10 cellular contexts compared by ENCODE assay signal in the genomic region with DNA sequence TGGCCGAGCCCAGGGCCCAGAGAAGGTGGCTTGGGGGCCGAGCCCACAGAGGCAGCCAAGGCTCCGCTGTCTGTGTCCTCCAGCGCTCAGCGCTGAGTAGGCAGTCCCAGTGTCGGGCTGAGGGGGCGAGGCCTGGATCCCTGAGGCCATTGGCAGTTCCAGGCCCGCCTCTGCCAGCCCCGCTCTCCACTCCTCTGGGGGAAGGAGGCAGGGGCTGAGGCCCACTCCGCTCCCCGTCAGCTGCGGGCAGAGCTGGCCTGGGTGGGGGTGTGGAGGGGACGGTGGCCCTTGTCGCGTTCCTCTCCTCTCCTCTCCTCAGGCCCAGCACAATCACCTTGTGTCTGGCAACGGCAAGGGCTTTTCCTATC.
A peak's percentile ranks its signal among the peaks of the same experiment; 100 is the strongest.
DNase-seq lines count a peak whose midpoint lies in the region; ATAC-seq and TF ChIP-seq lines count a peak whose summit lies in the region.
"Had no signal": no experiment of that assay in that cellular context is flagged by ENCODE, and none has a peak within 500 bp of the region (broad histone marks: within the 10 kb centered on the region; RNA-seq: fewer than 3 reads in every experiment).

No MANE protein-coding gene starts in this region.

- H3K27ac ChIP-seq in right lobe of liver (peak overlapping the region; percentile 17 to 90 (median 71)), substantia nigra (ENCODE audit: low read depth, low read length, poor library complexity, severe bottlenecking) (peak overlapping the region; percentile 38)

- ATAC-seq in right lobe of liver, result peak; percentile 61 to 78 (median 76)
- ATAC-seq in HG02678 (IDR thresholded peaks at IDR 0.05; ENCODE audit: unreplicated experiment), result no peak

- no peaks in the 10 kb centered on the region for H3K27me3 ChIP-seq in right lobe of liver

- peaks cover 0 to 50% (median 26%) of the 10 kb centered on the region in 4 donors for H3K4me1 ChIP-seq in right lobe of liver

- DNase-seq in NCI-H1694 (lab: John Stamatoyannopoulos, UW) (peak; percentile 36), dedifferentiated amniotic fluid mesenchymal stem cell (ENCODE audit: extremely low spot score) (peak; percentile 15), right lobe of liver (peak; percentile 70 to 89 (median 86)), substantia nigra (lab: John Stamatoyannopoulos, UW) (peak in 40 of 49 donors; percentile 4 to 73 (median 36)), NCI-H69 (lab: John Stamatoyannopoulos, UW) (no peak), occipital lobe (lab: John Stamatoyannopoulos, UW) (no peak)
- DNase-seq in activated CD4-positive, alpha-beta T cell treated with anti-CD3 and anti-CD28 coated beads, Interleukin-2, amount 50 U/mL, for 48 hours, result no peak
- DNase-seq: activated B cell treated with CpG ODN at 0.5 μM for 24 hours, EL had no signal

- no peak for TF ChIP-seq CTCF in right lobe of liver (IDR thresholded peaks at IDR 0.05)

- intact Hi-C loops in right lobe of liver (cut with DNase I), result no loop called here

- WGBS in right lobe of liver (ENCODE audit: insufficient coverage, low coverage, low lambda C conversion rate, missing lambda C conversion rate), result 41% methylated on average over 11 of the region's 16 CpGs

- peak overlapping the region in 1 of 3 donors; percentile 14 for H3K4me3 ChIP-seq in right lobe of liver

- TF ChIP-seq POLR2A in right lobe of liver (IDR thresholded peaks at IDR 0.05), result peak; percentile 28

- no peaks in the 10 kb centered on the region for H3K9me3 ChIP-seq in right lobe of liver

- H3K36me3 ChIP-seq in right lobe of liver, result no peaks in the 10 kb centered on the region

Comparison
In these comparisons a context has a peak if more than half of its experiments do, and no peak if none do; other contexts are left out.
1. DNase-seq: peak in NCI-H1694 (single experiment), dedifferentiated amniotic fluid mesenchymal stem cell (single experiment), right lobe of liver (3 of 3) and substantia nigra (40 of 49); none in NCI-H69 (single experiment), occipital lobe (single experiment) and activated CD4-positive, alpha-beta T cell treated with anti-CD3 and anti-CD28 coated beads, Interleukin-2, amount 50 U/mL, for 48 hours (0 of 2).